9 cellular contexts compared by ENCODE assay signal in genomic region chr3:193872265-193872753, GRCh38.
DNase-seq lines count a peak whose midpoint lies in the region; ATAC-seq and TF ChIP-seq lines count a peak whose summit lies in the region.
"Had no signal": no experiment of that assay in that cellular context is flagged by ENCODE, and none has a peak within 500 bp of the region (broad histone marks: within the 10 kb centered on the region; RNA-seq: fewer than 3 reads in every experiment).

No MANE protein-coding gene starts in this region.

- POLR2A ChIA-PET in activated CD8-positive, alpha-beta T cell treated with anti-CD3 and anti-CD28 coated beads for 36 hours (lab: Charles Lee) = no interaction called here
- POLR2A ChIA-PET in activated CD8-positive, alpha-beta T cell treated with anti-CD3 and anti-CD28 coated beads, Interleukin-2, amount 10 ng/mL, durations not matched to agents 7 days and 5 days (lab: Charles Lee) = no interaction called here

- peaks cover 23% of the 10 kb centered on the region for H3K27me3 Mint-ChIP-seq in activated CD8-positive, alpha-beta T cell treated with anti-CD3 and anti-CD28 coated beads for 36 hours
- H3K27me3 Mint-ChIP-seq in activated CD8-positive, alpha-beta T cell treated with anti-CD3 and anti-CD28 coated beads, Interleukin-2, amount 10 ng/mL, durations not matched to agents 7 days and 5 days (ENCODE audit: low read depth) = peaks cover 39% of the 10 kb centered on the region
- H3K27me3 Mint-ChIP-seq in immature natural killer cell (ENCODE audit: low read depth in 3 of 3) = peaks cover 3 to 5% (median 4%) of the 10 kb centered on the region in 3 donors

- DNase-seq in activated CD8-positive, alpha-beta T cell treated with anti-CD3 and anti-CD28 coated beads for 36 hours = peak; percentile 30
- no peak for DNase-seq in activated CD8-positive, alpha-beta T cell treated with anti-CD3 and anti-CD28 coated beads, Interleukin-2, amount 10 ng/mL, durations not matched to agents 7 days and 5 days
- peak; percentile 51 for DNase-seq in SK-MEL-5 (ENCODE audit: low read depth, low spot score)
- peak; percentile 2 to 10 (median 3) for DNase-seq in immature natural killer cell
- no peak for DNase-seq in ecto neural progenitor cell (ENCODE audit: low spot score)
- DNase-seq in germinal center (ENCODE audit: low spot score) = no peak
- DNase-seq in AML-193 (lab: John Stamatoyannopoulos, UW) = no peak

- no peak overlapping the region for H3K27ac Mint-ChIP-seq in activated CD8-positive, alpha-beta T cell treated with anti-CD3 and anti-CD28 coated beads for 36 hours
- no peak overlapping the region for H3K27ac Mint-ChIP-seq in activated CD8-positive, alpha-beta T cell treated with anti-CD3 and anti-CD28 coated beads, Interleukin-2, amount 10 ng/mL, durations not matched to agents 7 days and 5 days
- H3K27ac Mint-ChIP-seq in immature natural killer cell = no peak overlapping the region
- H3K27ac Mint-ChIP-seq: dendritic cell treated with granulocyte-macrophage colony-stimulating factor and Interleukin-4, amounts not matched to agents 40 ng/mL and 50 ng/mL, for 4 days had no signal

- ATAC-seq in activated CD8-positive, alpha-beta T cell treated with anti-CD3 and anti-CD28 coated beads for 36 hours = no peak
- ATAC-seq in activated CD8-positive, alpha-beta T cell treated with anti-CD3 and anti-CD28 coated beads, Interleukin-2, amount 10 ng/mL, durations not matched to agents 7 days and 5 days = no peak
- peak; percentile 45 for ATAC-seq in HG02981 (IDR thresholded peaks at IDR 0.05; ENCODE audit: unreplicated experiment)

- no peaks in the 10 kb centered on the region for H3K9me3 Mint-ChIP-seq in activated CD8-positive, alpha-beta T cell treated with anti-CD3 and anti-CD28 coated beads for 36 hours
- no peaks in the 10 kb centered on the region for H3K9me3 Mint-ChIP-seq in activated CD8-positive, alpha-beta T cell treated with anti-CD3 and anti-CD28 coated beads, Interleukin-2, amount 10 ng/mL, durations not matched to agents 7 days and 5 days (ENCODE audit: insufficient read depth)
- no peaks in the 10 kb centered on the region for H3K9me3 Mint-ChIP-seq in immature natural killer cell
- H3K9me3 Mint-ChIP-seq: dendritic cell treated with granulocyte-macrophage colony-stimulating factor and Interleukin-4, amounts not matched to agents 40 ng/mL and 50 ng/mL, for 4 days had no signal

- no peak overlapping the region for H3K4me3 Mint-ChIP-seq in activated CD8-positive, alpha-beta T cell treated with anti-CD3 and anti-CD28 coated beads for 36 hours
- no peak overlapping the region for H3K4me3 Mint-ChIP-seq in activated CD8-positive, alpha-beta T cell treated with anti-CD3 and anti-CD28 coated beads, Interleukin-2, amount 10 ng/mL, durations not matched to agents 7 days and 5 days
- H3K4me3 Mint-ChIP-seq in immature natural killer cell = no peak overlapping the region
- H3K4me3 Mint-ChIP-seq: dendritic cell treated with granulocyte-macrophage colony-stimulating factor and Interleukin-4, amounts not matched to agents 40 ng/mL and 50 ng/mL, for 4 days had no signal

- CTCF ChIA-PET in activated CD8-positive, alpha-beta T cell treated with anti-CD3 and anti-CD28 coated beads for 36 hours (lab: Charles Lee) = no interaction called here
- CTCF ChIA-PET in activated CD8-positive, alpha-beta T cell treated with anti-CD3 and anti-CD28 coated beads, Interleukin-2, amount 10 ng/mL, durations not matched to agents 7 days and 5 days (lab: Charles Lee) = no interaction called here

- H3K36me3 Mint-ChIP-seq in activated CD8-positive, alpha-beta T cell treated with anti-CD3 and anti-CD28 coated beads for 36 hours (ENCODE audit: low read depth) = no peaks in the 10 kb centered on the region
- no peaks in the 10 kb centered on the region for H3K36me3 Mint-ChIP-seq in activated CD8-positive, alpha-beta T cell treated with anti-CD3 and anti-CD28 coated beads, Interleukin-2, amount 10 ng/mL, durations not matched to agents 7 days and 5 days (ENCODE audit: low read depth)
- no peaks in the 10 kb centered on the region for H3K36me3 Mint-ChIP-seq in immature natural killer cell

- peaks cover 6% of the 10 kb centered on the region for H3K4me1 Mint-ChIP-seq in activated CD8-positive, alpha-beta T cell treated with anti-CD3 and anti-CD28 coated beads for 36 hours (ENCODE audit: low read depth)
- H3K4me1 Mint-ChIP-seq in activated CD8-positive, alpha-beta T cell treated with anti-CD3 and anti-CD28 coated beads, Interleukin-2, amount 10 ng/mL, durations not matched to agents 7 days and 5 days (ENCODE audit: low read depth) = peaks cover 16% of the 10 kb centered on the region
- no peaks in the 10 kb centered on the region for H3K4me1 Mint-ChIP-seq in immature natural killer cell

- in situ Hi-C loops in SK-MEL-5 (cut with HindIII; ENCODE audit: low pct_unique_long_range_greater_than_20kb, low sequenced_read_pairs) = no loop called here

- intact Hi-C loops in activated CD8-positive, alpha-beta T cell treated with anti-CD3 and anti-CD28 coated beads for 36 hours (cut with micrococcal nuclease) = loop anchor here (10.0 kb wide), 1 partner anchor 262 kb away; the partner anchor contains the start of gene HES1

- no peak for TF ChIP-seq CTCF in activated CD8-positive, alpha-beta T cell treated with anti-CD3 and anti-CD28 coated beads for 36 hours (IDR thresholded peaks at IDR 0.05)

Comparison
In these comparisons a context has a peak if more than half of its experiments do, and no peak if none do; other contexts are left out.
1. DNase-seq: peak in activated CD8-positive, alpha-beta T cell treated with anti-CD3 and anti-CD28 coated beads for 36 hours (single experiment), SK-MEL-5 (single experiment) and immature natural killer cell (3 of 3); none in activated CD8-positive, alpha-beta T cell treated with anti-CD3 and anti-CD28 coated beads, Interleukin-2, amount 10 ng/mL, durations not matched to agents 7 days and 5 days (single experiment), ecto neural progenitor cell (single experiment), germinal center (single experiment) and AML-193 (0 of 2).